39 cellular contexts compared by ENCODE assay signal in genomic region chr11:62307950-62308349, GRCh38. TPM values are rescaled to one million over a fixed set of nuclear protein-coding genes. Genes with fewer than 3 reads are reported as not detected.
"Had no signal": no experiment of that assay in that cellular context is flagged by ENCODE, and none has a peak within 500 bp of the region (broad histone marks: within the 10 kb centered on the region; RNA-seq: fewer than 3 reads in every experiment).

No MANE protein-coding gene starts in this region.

- H3K4me3 ChIP-seq: adrenal gland, ascending aorta, body of pancreas, breast epithelium, cardiac muscle cell had no signal

- ATAC-seq: activated naive CD4-positive, alpha-beta T cell treated with anti-CD3 and anti-CD28 coated beads, Interleukin-2, amount 50 U/mL, for 72 hours; activated naive CD8-positive, alpha-beta T cell treated with anti-CD3 and anti-CD28 coated beads, Interleukin-2, amount 50 U/mL, for 24 hours; activated T-cell treated with anti-CD3 and anti-CD28 coated beads, Interleukin-2, amount 50 U/mL, for 4 hours; activated T-cell treated with anti-CD3 and anti-CD28 coated beads, Interleukin-2, amount 50 U/mL, for 72 hours; activated T-helper 17 cell treated with anti-CD3 and anti-CD28 coated beads, Interleukin-2, amount 50 U/mL, for 72 hours; body of pancreas had no signal

- H3K9me3 ChIP-seq: adrenal gland, ascending aorta, breast epithelium had no signal

- H3K4me1 ChIP-seq: adrenal gland, ascending aorta, body of pancreas, breast epithelium had no signal

- DNase-seq: activated effector memory CD4-positive, alpha-beta T cell treated with anti-CD3 and anti-CD28 coated beads, Interleukin-2, amount 50 U/mL, for 16 hours; activated effector memory CD4-positive, alpha-beta T cell treated with Interleukin-2 at 50 U/mL for 16 hours; activated gamma-delta T cell; activated gamma-delta T cell treated with Interleukin-2 at 50 U/mL for 16 hours; activated naive CD4-positive, alpha-beta T cell treated with anti-CD3 and anti-CD28 coated beads for 36 hours; activated naive CD4-positive, alpha-beta T cell treated with anti-CD3 and anti-CD28 coated beads, Interleukin-2, amount 10 ng/mL, durations not matched to agents 7 days and 5 days; activated naive CD4-positive, alpha-beta T cell treated with anti-CD3 and anti-CD28 coated beads, Interleukin-2, amount 50 U/mL, for 16 hours; activated naive CD4-positive, alpha-beta T cell treated with Interleukin-2 at 50 U/mL for 16 hours; activated naive CD8-positive, alpha-beta T cell treated with anti-CD3 and anti-CD28 coated beads for 36 hours; activated naive CD8-positive, alpha-beta T cell treated with anti-CD3 and anti-CD28 coated beads, Interleukin-2, amount 10 ng/mL, durations not matched to agents 7 days and 5 days; activated naive CD8-positive, alpha-beta T cell treated with anti-CD3 and anti-CD28 coated beads, Interleukin-2, amount 50 U/mL, for 24 hours; activated T-cell treated with anti-CD3 and anti-CD28 coated beads, Interleukin-2, amount 50 U/mL, for 1 hour; activated T-cell treated with anti-CD3 and anti-CD28 coated beads, Interleukin-2, amount 50 U/mL, for 24 hours; activated T-cell treated with anti-CD3 and anti-CD28 coated beads, Interleukin-2, amount 50 U/mL, for 4 hours; activated T-cell treated with anti-CD3 and anti-CD28 coated beads, Interleukin-2, amount 50 U/mL, for 48 hours; activated T-cell treated with anti-CD3 and anti-CD28 coated beads, Interleukin-2, amount 50 U/mL, for 72 hours; adrenal gland; amniotic stem cell; amygdala; anterior cingulate cortex; aorta; body of pancreas; brain microvascular endothelial cell; caudate nucleus; central memory CD4-positive, alpha-beta T cell; cerebellar nuclear complex had no signal

- H3K36me3 ChIP-seq: adrenal gland, ascending aorta, brain microvascular endothelial cell, breast epithelium, cardiac muscle cell had no signal

- H3K27me3 ChIP-seq: adrenal gland, ascending aorta, body of pancreas, brain microvascular endothelial cell had no signal

- FAIRE-seq: astrocyte, bronchial epithelial cell had no signal

- H3K27ac ChIP-seq: adrenal gland, ascending aorta, body of pancreas, brain microvascular endothelial cell, breast epithelium, cardiac muscle cell had no signal

RNA-seq across cellular contexts. Expression of gene SCGB1D4, which starts 9.1 kb away (rescaled TPM):
- total RNA-seq: activated naive CD4-positive, alpha-beta T cell treated with anti-CD3 and anti-CD28 coated beads for 36 hours; activated naive CD4-positive, alpha-beta T cell treated with anti-CD3 and anti-CD28 coated beads, Interleukin-2, amount 50 U/mL, for 72 hours; activated naive CD8-positive, alpha-beta T cell treated with anti-CD3 and anti-CD28 coated beads for 36 hours; activated naive CD8-positive, alpha-beta T cell treated with anti-CD3 and anti-CD28 coated beads, Interleukin-2, amount 10 ng/mL, durations not matched to agents 7 days and 5 days; activated T-cell treated with anti-CD3 and anti-CD28 coated beads, Interleukin-2, amount 50 U/mL, for 4 hours; activated T-cell treated with anti-CD3 and anti-CD28 coated beads, Interleukin-2, amount 50 U/mL, for 72 hours; activated T-helper 1 cell treated with anti-CD3 and anti-CD28 coated beads, Interleukin-12 subunit alpha, Interleukin-12 subunit beta, Interleukin-2, Interleukin-4 antibody, amounts not matched to agents 30 ng/mL and 10 ng/mL and 1 ng/mL, durations not matched to agents 14 hours and 24 hours and 36 hours; activated T-helper 17 cell treated with anti-CD3 and anti-CD28 coated beads, Interleukin-2, amount 50 U/mL, for 72 hours; activated T-helper 2 cell treated with anti-CD3 and anti-CD28 coated beads, Interferon-gamma antibody, Interleukin-2, Interleukin-4, amounts not matched to agents 10 μg/mL and 5 μg/mL and 100 μg/mL, durations not matched to agents 14 hours and 24 hours and 36 hours; adrenal gland; aorta; ascending aorta; astrocyte; body of pancreas; breast epithelium; bronchial epithelial cell; cardiac muscle cell; cardiac septum; cerebellum; chondrocyte had no signal
- polyA plus RNA-seq: adipose tissue, adrenal gland, aorta, cardiac muscle cell had no signal

RNA-seq across cellular contexts. Expression of gene SCGB2A2, which starts 38.0 kb away (rescaled TPM):
- total RNA-seq: activated naive CD4-positive, alpha-beta T cell treated with anti-CD3 and anti-CD28 coated beads for 36 hours; activated naive CD4-positive, alpha-beta T cell treated with anti-CD3 and anti-CD28 coated beads, Interleukin-2, amount 50 U/mL, for 72 hours; activated naive CD8-positive, alpha-beta T cell treated with anti-CD3 and anti-CD28 coated beads for 36 hours; activated naive CD8-positive, alpha-beta T cell treated with anti-CD3 and anti-CD28 coated beads, Interleukin-2, amount 10 ng/mL, durations not matched to agents 7 days and 5 days; activated T-cell treated with anti-CD3 and anti-CD28 coated beads, Interleukin-2, amount 50 U/mL, for 4 hours; activated T-cell treated with anti-CD3 and anti-CD28 coated beads, Interleukin-2, amount 50 U/mL, for 72 hours; activated T-helper 1 cell treated with anti-CD3 and anti-CD28 coated beads, Interleukin-12 subunit alpha, Interleukin-12 subunit beta, Interleukin-2, Interleukin-4 antibody, amounts not matched to agents 30 ng/mL and 10 ng/mL and 1 ng/mL, durations not matched to agents 14 hours and 24 hours and 36 hours; activated T-helper 17 cell treated with anti-CD3 and anti-CD28 coated beads, Interleukin-2, amount 50 U/mL, for 72 hours; activated T-helper 2 cell treated with anti-CD3 and anti-CD28 coated beads, Interferon-gamma antibody, Interleukin-2, Interleukin-4, amounts not matched to agents 10 μg/mL and 5 μg/mL and 100 μg/mL, durations not matched to agents 14 hours and 24 hours and 36 hours; adrenal gland; aorta; ascending aorta; astrocyte; body of pancreas; bronchial epithelial cell; cardiac muscle cell; cardiac septum; cerebellum; chondrocyte had no signal
- polyA plus RNA-seq: adrenal gland, cardiac muscle cell had no signal
